30 cellular contexts compared by ENCODE assay signal in the genomic region with DNA sequence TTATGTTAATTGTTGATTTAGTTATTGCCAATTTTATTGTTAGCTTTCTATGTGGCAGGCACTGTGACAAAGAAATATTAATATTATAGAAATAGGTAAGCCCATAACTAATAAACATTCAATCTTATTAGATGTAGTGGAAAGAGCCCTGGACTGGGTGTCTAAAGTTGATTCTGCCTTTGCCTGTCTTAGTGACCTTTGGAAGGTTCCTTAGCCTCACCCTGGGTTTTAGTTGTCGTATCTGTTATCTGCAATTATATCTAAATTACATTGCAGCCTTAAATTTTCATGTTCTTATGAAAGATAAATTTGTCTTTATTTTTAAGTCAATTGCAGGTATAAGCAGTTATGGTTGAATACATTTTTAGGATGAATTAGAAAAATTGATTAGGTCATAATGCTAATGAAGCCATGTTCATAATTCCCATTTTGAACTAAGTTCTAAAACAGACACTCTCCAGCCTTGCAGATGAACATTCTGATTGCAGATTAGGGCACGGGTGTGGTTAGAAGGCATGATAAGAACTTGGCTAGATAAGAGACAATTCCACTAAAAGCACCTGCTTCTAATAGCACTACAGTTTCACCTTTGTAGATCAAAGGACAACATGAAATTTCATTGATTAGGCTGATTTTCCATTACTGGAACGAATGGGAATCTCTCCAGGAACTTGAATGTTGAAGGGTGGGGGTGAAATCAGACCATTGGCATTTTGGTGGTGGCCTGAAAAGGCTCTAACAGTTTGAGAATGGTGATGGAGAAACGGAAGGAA. TPM values are rescaled to one million over a fixed set of nuclear protein-coding genes. Genes with fewer than 3 reads are reported as not detected.
"Had no signal": no experiment of that assay in that cellular context is flagged by ENCODE, and none has a peak within 500 bp of the region (broad histone marks: within the 10 kb centered on the region; RNA-seq: fewer than 3 reads in every experiment).

No MANE protein-coding gene starts in this region.

- H3K9me3 ChIP-seq: ascending aorta, breast epithelium, esophagus muscularis mucosa, gastrocnemius medialis had no signal

- H3K4me3 ChIP-seq: ascending aorta, breast epithelium, cardiac muscle cell, coronary artery, dorsolateral prefrontal cortex, esophagus muscularis mucosa, gastrocnemius medialis had no signal

- H3K36me3 ChIP-seq: ascending aorta, breast epithelium, cardiac muscle cell, esophagus muscularis mucosa, gastrocnemius medialis, WERI-Rb-1 had no signal

- H3K27ac ChIP-seq: ascending aorta, breast epithelium, cardiac muscle cell, coronary artery, dorsolateral prefrontal cortex, esophagus muscularis mucosa, foreskin keratinocyte, gastrocnemius medialis, WERI-Rb-1 had no signal

- ATAC-seq: activated CD4-positive, CD25-positive, alpha-beta regulatory T cell treated with anti-CD3 and anti-CD28 coated beads, Interleukin-2, amount 50 U/mL, for 24 hours; activated naive CD4-positive, alpha-beta T cell treated with anti-CD3 and anti-CD28 coated beads, Interleukin-2, amount 50 U/mL, for 72 hours; activated T-cell treated with anti-CD3 and anti-CD28 coated beads, Interleukin-2, amount 50 U/mL, for 72 hours; effector memory CD8-positive, alpha-beta T cell; foreskin keratinocyte; gastrocnemius medialis; T-cell had no signal

- H3K27me3 ChIP-seq: ascending aorta, breast epithelium, cardiac muscle cell, esophagus muscularis mucosa, gastrocnemius medialis had no signal

- H3K4me1 ChIP-seq: ascending aorta, breast epithelium, esophagus muscularis mucosa, foreskin keratinocyte, gastrocnemius medialis had no signal

- DNase-seq: activated B cell treated with CpG ODN at 0.5 μM for 24 hours; activated CD4-positive, alpha-beta memory T cell treated with anti-CD3 and anti-CD28 coated beads, Interleukin-2, amount 10 ng/mL, durations not matched to agents 7 days and 5 days; activated CD4-positive, alpha-beta T cell treated with anti-CD3 and anti-CD28 coated beads for 48 hours; activated CD8-positive, alpha-beta memory T cell treated with anti-CD3 and anti-CD28 coated beads, Interleukin-2, amount 50 U/mL, for 48 hours; activated gamma-delta T cell; activated naive CD4-positive, alpha-beta T cell; activated naive CD4-positive, alpha-beta T cell treated with anti-CD3 and anti-CD28 coated beads, Interleukin-2, amount 10 ng/mL, durations not matched to agents 7 days and 5 days; activated naive CD8-positive, alpha-beta T cell treated with anti-CD3 and anti-CD28 coated beads, Interleukin-2, amount 10 ng/mL, durations not matched to agents 7 days and 5 days; activated T-cell treated with anti-CD3 and anti-CD28 coated beads for 4 hours; activated T-cell treated with anti-CD3 and anti-CD28 coated beads, Interleukin-2, amount 50 U/mL, for 24 hours; activated T-cell treated with anti-CD3 and anti-CD28 coated beads, Interleukin-2, amount 50 U/mL, for 72 hours; central memory CD4-positive, alpha-beta T cell; cerebellar nuclear complex; dorsolateral prefrontal cortex; effector memory CD8-positive, alpha-beta T cell; erythroblast; foreskin keratinocyte; gastrocnemius medialis; glutamatergic neuron; SW 1271; T-cell; T-helper 9 cell; WERI-Rb-1 had no signal

RNA-seq across cellular contexts. Expression of a gene that starts 17.3 kb away (rescaled TPM):
- total RNA-seq: activated B cell treated with CpG ODN at 0.5 μM for 24 hours; activated naive CD4-positive, alpha-beta T cell treated with anti-CD3 and anti-CD28 coated beads, Interleukin-2, amount 50 U/mL, for 72 hours; T-cell had no signal
- polyA plus RNA-seq: foreskin keratinocyte had no signal
